ENCODE assay signal across 22 cellular contexts in the genomic region with DNA sequence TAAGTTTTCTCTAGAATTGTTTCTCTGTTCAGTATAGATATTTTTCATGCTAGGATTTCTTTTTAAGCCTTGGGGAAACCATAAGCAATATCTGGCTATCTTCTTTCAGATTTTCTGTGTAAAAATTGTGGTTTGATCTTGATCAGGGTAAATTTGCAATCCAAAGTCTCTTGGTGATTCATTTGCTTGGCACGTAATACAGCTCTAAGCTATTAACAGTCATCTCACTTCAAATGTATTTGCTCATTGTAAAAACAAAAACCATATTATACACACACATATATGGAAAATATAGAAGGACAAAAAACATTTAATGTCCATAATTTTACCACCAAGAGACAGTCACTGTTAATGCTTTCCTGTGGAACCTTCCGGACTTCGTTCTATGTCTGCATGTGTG.
DNase-seq lines count a peak whose midpoint lies in the region; ATAC-seq, FAIRE-seq and TF ChIP-seq lines count a peak whose summit lies in the region.
"Had no signal": no experiment of that assay in that cellular context is flagged by ENCODE, and none has a peak within 500 bp of the region (broad histone marks: within the 10 kb centered on the region; RNA-seq: fewer than 3 reads in every experiment).

No MANE protein-coding gene starts in this region.

- intact Hi-C loops in HepG2 (cut with micrococcal nuclease; ENCODE audit: unreplicated experiment): no loop called here
- intact Hi-C loops in CD4-positive, alpha-beta memory T cell (cut with micrococcal nuclease): no loop called here

- no peak for FAIRE-seq in HepG2 (lab: Jason Lieb, UNC)
- FAIRE-seq: A204.1, GM12878 had no signal

- H2AFZ ChIP-seq in ACC112 (ENCODE audit: low read length, unreplicated experiment): peak overlapping the region; percentile 46
- no peak overlapping the region for H2AFZ ChIP-seq in HepG2 (ENCODE audit: low read length)
- H2AFZ ChIP-seq: GM23338 had no signal

- TF ChIP-seq EP300 in HepG2 (IDR thresholded peaks at IDR 0.05; ENCODE audit: low read depth in 2 of 2, low read length in 2 of 2) (no peak), HepG2 (CRISPR knock-in tag; IDR thresholded peaks at IDR 0.05; ENCODE audit: borderline replicate concordance) (no peak)

- H3K9me3 ChIP-seq in HepG2 (ENCODE audit: low read length): no peaks in the 10 kb centered on the region
- no peaks in the 10 kb centered on the region for H3K9me3 ChIP-seq in CD4-positive, alpha-beta memory T cell (ENCODE audit: control insufficient read depth in 1 of 2, low read length in 2 of 2)
- H3K9me3 ChIP-seq: upper lobe of right lung had no signal

- no peak for TF ChIP-seq CTCF in brain microvascular endothelial cell (IDR thresholded peaks at IDR 0.05; ENCODE audit: low read depth, low read length, missing control alignments)
- no peak for TF ChIP-seq CTCF in HepG2 (CRISPR knock-in tag; IDR thresholded peaks at IDR 0.05)

- H3K27me3 ChIP-seq in ACC112 (ENCODE audit: insufficient read depth, low read length): no peaks in the 10 kb centered on the region
- no peaks in the 10 kb centered on the region for H3K27me3 ChIP-seq in brain microvascular endothelial cell (replicated peaks)
- peaks cover 0 to 3% of the 10 kb centered on the region in 2 experiments; a peak in 1 of 5 replicates for H3K27me3 ChIP-seq in HepG2 (ENCODE audit: control insufficient read depth in 1 of 2, insufficient read depth in 2 of 2, low read length in 2 of 2)
- no peaks in the 10 kb centered on the region for H3K27me3 ChIP-seq in CD4-positive, alpha-beta memory T cell (ENCODE audit: insufficient read depth, low read length)
- H3K27me3 ChIP-seq: cardiac muscle cell, upper lobe of right lung had no signal

- H3K4me1 ChIP-seq in ACC112 (ENCODE audit: control insufficient read depth, insufficient read depth, low read length, unreplicated experiment) (peaks cover 14% of the 10 kb centered on the region), HepG2 (ENCODE audit: insufficient read depth, low read length) (no peaks in the 10 kb centered on the region)
- no peaks in the 10 kb centered on the region for H3K4me1 ChIP-seq in CD4-positive, alpha-beta memory T cell (ENCODE audit: insufficient read depth, low read length)
- H3K4me1 ChIP-seq: upper lobe of right lung had no signal

- POLR2A ChIA-PET in HepG2 (lab: Yijun Ruan, JAX): no interaction called here
- POLR2A ChIA-PET in CD4-positive, alpha-beta memory T cell (lab: Charles Lee; ENCODE audit: partially characterized antibody): no interaction called here
- POLR2A ChIA-PET in activated CD4-positive, alpha-beta T cell treated with anti-CD3 and anti-CD28 coated beads, Interleukin-2, amount 10 ng/mL, durations not matched to agents 7 days and 5 days (lab: Charles Lee): no interaction called here

- no peak overlapping the region for H3K27ac Mint-ChIP-seq in CD4-positive, alpha-beta memory T cell
- no peak overlapping the region for H3K27ac Mint-ChIP-seq in activated CD4-positive, alpha-beta T cell treated with anti-CD3 and anti-CD28 coated beads, Interleukin-2, amount 10 ng/mL, durations not matched to agents 7 days and 5 days
- H3K27ac Mint-ChIP-seq: activated naive CD4-positive, alpha-beta T cell treated with anti-CD3 and anti-CD28 coated beads for 36 hours; CD4-positive, alpha-beta T cell; effector memory CD8-positive, alpha-beta T cell; GM23338; memory B cell; nephron; stimulated activated naive CD8-positive, alpha-beta T cell treated with anti-CD3 and anti-CD28 coated beads, Interleukin-15, Interleukin-2, amounts not matched to agents 100 ng/mL and 50 ng/mL, for 24 hours had no signal

- ATAC-seq in HepG2 (no peak), HG02763 (IDR thresholded peaks at IDR 0.05; ENCODE audit: unreplicated experiment) (no peak)
- ATAC-seq: effector memory CD8-positive, alpha-beta T cell; GM12878; GM23338; upper lobe of right lung had no signal

- no peak for TF ChIP-seq POLR2A in HepG2 (IDR thresholded peaks at IDR 0.05; ENCODE audit: insufficient read depth in 1 of 2, low read depth in 2 of 2, low read length in 2 of 2)

- DNase-seq in M059J (ENCODE audit: low read depth) (peak; percentile 79), brain microvascular endothelial cell (peak; percentile 65), glomerular visceral epithelial cell (ENCODE audit: extremely low spot score) (peak; percentile 60), HepG2 (ENCODE audit: low spot score) (no peak)
- no peak for DNase-seq in CD4-positive, alpha-beta memory T cell
- DNase-seq in activated CD4-positive, alpha-beta T cell treated with anti-CD3 and anti-CD28 coated beads, Interleukin-2, amount 10 ng/mL, durations not matched to agents 7 days and 5 days: no peak
- DNase-seq: activated naive CD4-positive, alpha-beta T cell treated with anti-CD3 and anti-CD28 coated beads for 36 hours; CD4-positive, alpha-beta T cell; effector memory CD8-positive, alpha-beta T cell; glutamatergic neuron; NCI-H1694 treated with DMSO at 0.1 percent for 48 hours; T-helper 9 cell; upper lobe of right lung had no signal

- H3K4me1 Mint-ChIP-seq in CD4-positive, alpha-beta memory T cell: no peaks in the 10 kb centered on the region
- H3K4me1 Mint-ChIP-seq in activated CD4-positive, alpha-beta T cell treated with anti-CD3 and anti-CD28 coated beads, Interleukin-2, amount 10 ng/mL, durations not matched to agents 7 days and 5 days: no peaks in the 10 kb centered on the region
- H3K4me1 Mint-ChIP-seq: GM23338, memory B cell had no signal

- H3K27ac ChIP-seq in ACC112 (ENCODE audit: low read depth, low read length) (peak overlapping the region; percentile 46; the same call in 1 of the 2 replicates), brain microvascular endothelial cell (peak overlapping the region; percentile 34), HepG2 (ENCODE audit: extremely low read length, insufficient read depth, low read length) (no peak overlapping the region)
- H3K27ac ChIP-seq in CD4-positive, alpha-beta memory T cell (ENCODE audit: low read depth, low read length): no peak overlapping the region
- H3K27ac ChIP-seq: cardiac muscle cell, upper lobe of right lung had no signal

- no peaks in the 10 kb centered on the region for H3K36me3 ChIP-seq in ACC112 (ENCODE audit: insufficient read depth, low read length)
- H3K36me3 ChIP-seq in brain microvascular endothelial cell (replicated peaks): no peaks in the 10 kb centered on the region
- no peaks in the 10 kb centered on the region for H3K36me3 ChIP-seq in HepG2 (replicated peaks in 1 of 2; ENCODE audit: control insufficient read depth in 1 of 2, insufficient read depth in 2 of 2, low read length in 2 of 2)
- H3K36me3 ChIP-seq in CD4-positive, alpha-beta memory T cell (ENCODE audit: insufficient read depth, low read length): no peaks in the 10 kb centered on the region
- H3K36me3 ChIP-seq: cardiac muscle cell, upper lobe of right lung had no signal

- no peak overlapping the region for H3K4me3 Mint-ChIP-seq in CD4-positive, alpha-beta memory T cell
- no peak overlapping the region for H3K4me3 Mint-ChIP-seq in activated CD4-positive, alpha-beta T cell treated with anti-CD3 and anti-CD28 coated beads, Interleukin-2, amount 10 ng/mL, durations not matched to agents 7 days and 5 days
- H3K4me3 Mint-ChIP-seq: activated naive CD4-positive, alpha-beta T cell treated with anti-CD3 and anti-CD28 coated beads for 36 hours; CD4-positive, alpha-beta T cell; effector memory CD8-positive, alpha-beta T cell; GM23338; memory B cell; nephron; stimulated activated naive CD8-positive, alpha-beta T cell treated with anti-CD3 and anti-CD28 coated beads, Interleukin-15, Interleukin-2, amounts not matched to agents 100 ng/mL and 50 ng/mL, for 24 hours had no signal

- H3K27me3 Mint-ChIP-seq in CD4-positive, alpha-beta memory T cell: peaks cover 0 to 8% of the 10 kb centered on the region in 2 donors
- no peaks in the 10 kb centered on the region for H3K27me3 Mint-ChIP-seq in activated CD4-positive, alpha-beta T cell treated with anti-CD3 and anti-CD28 coated beads, Interleukin-2, amount 10 ng/mL, durations not matched to agents 7 days and 5 days
- H3K27me3 Mint-ChIP-seq: CD4-positive, alpha-beta T cell; stimulated activated naive CD8-positive, alpha-beta T cell treated with anti-CD3 and anti-CD28 coated beads, Interleukin-15, Interleukin-2, amounts not matched to agents 100 ng/mL and 50 ng/mL, for 24 hours had no signal

- H3K36me3 Mint-ChIP-seq in CD4-positive, alpha-beta memory T cell: no peaks in the 10 kb centered on the region
- no peaks in the 10 kb centered on the region for H3K36me3 Mint-ChIP-seq in activated CD4-positive, alpha-beta T cell treated with anti-CD3 and anti-CD28 coated beads, Interleukin-2, amount 10 ng/mL, durations not matched to agents 7 days and 5 days (ENCODE audit: low read depth)
- H3K36me3 Mint-ChIP-seq: memory B cell had no signal

- 74% methylated on average over 3 of the region's 3 CpGs for WGBS in HepG2 (ENCODE audit: low lambda C conversion rate)

- CTCF ChIA-PET in HepG2 (lab: Yijun Ruan, JAX; ENCODE audit: low intra/inter-chr PET ratio, low total read pairs): no interaction called here
- CTCF ChIA-PET in CD4-positive, alpha-beta memory T cell (lab: Charles Lee; ENCODE audit: partially characterized antibody): interaction anchor here (0.6 to 1.1 kb wide), 2 partner anchors 31 to 202 kb away, joined by 3 to 5 read pairs; no protein-coding TSS in a partner anchor
- CTCF ChIA-PET in activated CD4-positive, alpha-beta T cell treated with anti-CD3 and anti-CD28 coated beads, Interleukin-2, amount 10 ng/mL, durations not matched to agents 7 days and 5 days (lab: Charles Lee): no interaction called here

- no peak overlapping the region for H3K4me3 ChIP-seq in ACC112 (ENCODE audit: low read depth, low read length)
- no peak overlapping the region for H3K4me3 ChIP-seq in brain microvascular endothelial cell (ENCODE audit: low read depth, low read length)
- no peak overlapping the region for H3K4me3 ChIP-seq in HepG2 (replicated peaks in 1 of 3; ENCODE audit: insufficient read depth in 1 of 3, low read depth in 2 of 3, low read length in 3 of 3)
- no peak overlapping the region for H3K4me3 ChIP-seq in CD4-positive, alpha-beta memory T cell (ENCODE audit: low read length in 2 of 2)
- H3K4me3 ChIP-seq: cardiac muscle cell, GM12878, GM23338, upper lobe of right lung had no signal

- H3K79me2 ChIP-seq in ACC112 (ENCODE audit: control insufficient read depth, insufficient read depth, low read length, unreplicated experiment): no peaks in the 10 kb centered on the region
- no peaks in the 10 kb centered on the region for H3K79me2 ChIP-seq in HepG2 (ENCODE audit: insufficient read depth, low read length)

- H3K9ac ChIP-seq in HepG2 (ENCODE audit: insufficient read depth, low read depth, low read length): no peak overlapping the region

- TF ChIP-seq RAD21 in HepG2 (CRISPR knock-in tag; IDR thresholded peaks at IDR 0.05): no peak

- no peaks in the 10 kb centered on the region for H3K9me3 Mint-ChIP-seq in CD4-positive, alpha-beta memory T cell
- no peaks in the 10 kb centered on the region for H3K9me3 Mint-ChIP-seq in activated CD4-positive, alpha-beta T cell treated with anti-CD3 and anti-CD28 coated beads, Interleukin-2, amount 10 ng/mL, durations not matched to agents 7 days and 5 days
- H3K9me3 Mint-ChIP-seq: activated naive CD4-positive, alpha-beta T cell treated with anti-CD3 and anti-CD28 coated beads for 36 hours; CD4-positive, alpha-beta T cell; effector memory CD8-positive, alpha-beta T cell; GM23338; memory B cell; nephron; stimulated activated naive CD8-positive, alpha-beta T cell treated with anti-CD3 and anti-CD28 coated beads, Interleukin-15, Interleukin-2, amounts not matched to agents 100 ng/mL and 50 ng/mL, for 24 hours had no signal

- no peak overlapping the region for H3K4me2 ChIP-seq in HepG2 (ENCODE audit: low read depth, low read length)
- H3K4me2 ChIP-seq: GM23338 had no signal

- BruUV-seq in HepG2 (replicated peaks; lab: Mats Ljungman, UMichigan): no TSS peak

- no peaks in the 10 kb centered on the region for H4K20me1 ChIP-seq in HepG2 (ENCODE audit: insufficient read depth, low read length)

- in situ Hi-C loops in brain microvascular endothelial cell (cut with HindIII; ENCODE audit: low pct_ligation_motif_present, low sequenced_read_pairs): no loop called here
- in situ Hi-C loops in HepG2 (cut with HindIII; ENCODE audit: extremely low pct_ligation_motif_present, low pct_unique_long_range_greater_than_20kb): no loop called here

Comparison
In these comparisons a context has a peak if more than half of its experiments do, and no peak if none do; other contexts are left out.
1. H3K27ac ChIP-seq: peak in ACC112 (single experiment) and brain microvascular endothelial cell (single experiment); none in HepG2 (single experiment) and CD4-positive, alpha-beta memory T cell (single experiment).
2. DNase-seq: peak in M059J (single experiment), brain microvascular endothelial cell (single experiment) and glomerular visceral epithelial cell (single experiment); none in HepG2 (single experiment), CD4-positive, alpha-beta memory T cell (0 of 5) and activated CD4-positive, alpha-beta T cell treated with anti-CD3 and anti-CD28 coated beads, Interleukin-2, amount 10 ng/mL, durations not matched to agents 7 days and 5 days (single experiment).